In the genomic region with DNA sequence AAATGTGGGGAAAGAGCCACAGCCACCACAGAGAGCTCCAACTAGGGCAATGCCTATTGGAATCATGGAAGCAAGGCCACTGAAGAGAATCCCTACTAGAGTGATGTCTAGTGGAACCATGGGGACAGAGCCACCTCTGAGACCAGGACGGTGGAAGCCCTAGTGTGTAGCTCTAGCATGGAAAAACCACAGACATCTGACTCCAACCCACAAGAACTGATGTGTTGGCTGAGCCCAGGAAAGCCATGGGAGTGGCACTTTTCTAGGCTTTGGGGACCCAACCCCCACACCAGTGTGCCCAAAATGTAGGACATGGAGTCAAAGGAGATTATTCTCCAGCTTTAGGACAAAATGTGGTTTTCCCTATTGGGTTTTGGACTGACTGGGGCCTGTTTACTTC, we compare ENCODE assay signal across 30 cellular contexts.
"Had no signal": no experiment of that assay in that cellular context is flagged by ENCODE, and none has a peak within 500 bp of the region (broad histone marks: within the 10 kb centered on the region; RNA-seq: fewer than 3 reads in every experiment).

No MANE protein-coding gene starts in this region.

- H3K4me2 ChIP-seq: smooth muscle cell had no signal

- H2AFZ ChIP-seq: parathyroid adenoma had no signal

- H3K9me3 ChIP-seq: ovary, psoas muscle, right lobe of liver, testis, upper lobe of right lung, uterus had no signal

- H3K4me3 ChIP-seq: ovary, psoas muscle, right lobe of liver, sigmoid colon, skin epidermis, smooth muscle cell, spleen, suprapubic skin, testis, tibial artery, transverse colon, upper lobe of right lung, uterus had no signal

- H3K27me3 ChIP-seq: ovary, right lobe of liver, sigmoid colon, spleen, suprapubic skin, testis, tibial artery, transverse colon, upper lobe of right lung, uterus had no signal

- H3K4me1 ChIP-seq: parathyroid adenoma, psoas muscle, right lobe of liver, spleen, suprapubic skin, testis, transverse colon, uterus had no signal

- H3K9ac ChIP-seq: parathyroid adenoma had no signal

- DNase-seq: naive thymus-derived CD8-positive, alpha-beta T cell; nephron progenitor cell; occipital lobe; ovary; posterior cingulate gyrus; psoas muscle; right cardiac atrium; right lobe of liver; sigmoid colon; spleen; stimulated activated CD4-positive, alpha-beta T cell treated with anti-CD3 and anti-CD28 coated beads, Interleukin-12 subunit alpha, Interleukin-12 subunit beta, amount 100 ng/mL, for 4 hours; stimulated activated CD4-positive, alpha-beta T cell treated with anti-CD3 and anti-CD28 coated beads, Interleukin-1b, Interleukin-23, amount 100 ng/mL, for 48 hours; stimulated activated CD4-positive, alpha-beta T cell treated with anti-CD3 and anti-CD28 coated beads, Interleukin-4, amount 100 ng/mL, for 1 hour; stimulated activated CD4-positive, alpha-beta T cell treated with anti-CD3 and anti-CD28 coated beads, Interleukin-4, amount 100 ng/mL, for 4 hours; stimulated activated CD8-positive, alpha-beta memory T cell treated with anti-CD3 and anti-CD28 coated beads, Interleukin-4, amount 100 ng/mL, for 48 hours; stimulated activated naive CD4-positive, alpha-beta T cell; stimulated activated naive CD8-positive, alpha-beta T cell treated with anti-CD3 and anti-CD28 coated beads, Interleukin-15, amount 100 ng/mL, for 72 hours; stimulated activated naive CD8-positive, alpha-beta T cell treated with anti-CD3 and anti-CD28 coated beads, Interleukin-15, Interleukin-2, amounts not matched to agents 100 U/mL and 50 U/mL, for 24 hours; substantia nigra; testis; tibial artery; transverse colon; upper lobe of right lung; uterus had no signal

- H3K36me3 ChIP-seq: ovary, right lobe of liver, sigmoid colon, spleen, suprapubic skin, tibial artery, transverse colon, upper lobe of right lung, uterus had no signal

- ATAC-seq: naive thymus-derived CD8-positive, alpha-beta T cell; natural killer cell treated with Interleukin-12 subunit alpha and Interleukin-12 subunit beta and Interleukin-15 and Interleukin-18, amount 100 ng/mL, for 72 hours; psoas muscle; right cardiac atrium; right lobe of liver; stimulated activated memory B cell treated with anti-CD40 and anti-IgM and Interleukin-4, amounts not matched to agents 10 μg/mL and 1 μg/mL and 100 μg/mL, for 72 hours; stimulated activated naive CD8-positive, alpha-beta T cell treated with anti-CD3 and anti-CD28 coated beads, Interleukin-15, amount 100 ng/mL, for 72 hours; stimulated activated naive CD8-positive, alpha-beta T cell treated with anti-CD3 and anti-CD28 coated beads, Interleukin-15, Interleukin-2, amounts not matched to agents 100 U/mL and 50 U/mL, for 24 hours; upper lobe of right lung had no signal

- H3K27ac ChIP-seq: ovary, parathyroid adenoma, psoas muscle, right lobe of liver, sigmoid colon, skin epidermis, spleen, suprapubic skin, testis, tibial artery, transverse colon, upper lobe of right lung, uterus had no signal
